ENCODE assay signal across 15 cellular contexts in the genomic region with DNA sequence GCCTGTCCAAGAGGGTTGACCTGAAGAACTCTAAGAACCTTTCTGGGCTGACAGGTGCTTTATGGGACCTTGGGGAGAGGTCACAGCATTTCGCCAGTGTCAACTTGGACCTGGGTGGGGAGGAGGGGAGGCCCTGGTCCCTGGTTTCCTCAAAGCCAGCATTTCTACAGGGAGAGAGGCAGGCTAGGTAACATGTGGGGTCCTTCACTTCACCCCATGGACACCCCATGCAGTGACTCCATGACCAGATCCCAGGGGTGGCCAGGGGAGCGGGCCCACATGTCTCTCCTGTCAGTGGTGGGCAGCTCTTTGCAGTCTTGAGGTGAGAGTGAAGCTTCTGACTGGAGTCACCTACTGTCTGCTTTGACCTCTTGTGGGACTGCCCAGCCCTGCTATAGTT. TPM values are rescaled to one million over a fixed set of nuclear protein-coding genes. Genes with fewer than 3 reads are reported as not detected.
DNase-seq lines count a peak whose midpoint lies in the region; ATAC-seq and TF ChIP-seq lines count a peak whose summit lies in the region.
"Had no signal": no experiment of that assay in that cellular context is flagged by ENCODE, and none has a peak within 500 bp of the region (broad histone marks: within the 10 kb centered on the region; RNA-seq: fewer than 3 reads in every experiment).

No MANE protein-coding gene starts in this region.

- H3K27ac Mint-ChIP-seq in activated naive CD8-positive, alpha-beta T cell treated with anti-CD3 and anti-CD28 coated beads, Interleukin-2, amount 10 ng/mL, durations not matched to agents 7 days and 5 days, result no peak overlapping the region
- no peak overlapping the region for H3K27ac Mint-ChIP-seq in activated naive CD8-positive, alpha-beta T cell treated with anti-CD3 and anti-CD28 coated beads, Interleukin-2, amount 50 U/mL, for 24 hours
- peak overlapping the region in 3 of 5 experiments; percentile 72 to 90 (median 77) for H3K27ac Mint-ChIP-seq in brain
- H3K27ac Mint-ChIP-seq in activated T-cell treated with anti-CD3 and anti-CD28 coated beads, Interleukin-2, amount 50 U/mL, for 72 hours, result no peak overlapping the region
- no peak overlapping the region for H3K27ac Mint-ChIP-seq in activated CD4-positive, alpha-beta T cell treated with anti-CD3 and anti-CD28 coated beads, Interleukin-2, amount 10 ng/mL, durations not matched to agents 7 days and 5 days

- no peak overlapping the region for H2BK15ac ChIP-seq in neuronal stem cell (ENCODE audit: low read length)

- H3K9me3 Mint-ChIP-seq in activated naive CD8-positive, alpha-beta T cell treated with anti-CD3 and anti-CD28 coated beads, Interleukin-2, amount 10 ng/mL, durations not matched to agents 7 days and 5 days, result peaks cover 2% of the 10 kb centered on the region
- no peaks in the 10 kb centered on the region for H3K9me3 Mint-ChIP-seq in activated naive CD8-positive, alpha-beta T cell treated with anti-CD3 and anti-CD28 coated beads, Interleukin-2, amount 50 U/mL, for 24 hours
- H3K9me3 Mint-ChIP-seq in brain, result peaks cover 5 to 16% (median 13%) of the 10 kb centered on the region in 5 experiments
- H3K9me3 Mint-ChIP-seq in activated T-cell treated with anti-CD3 and anti-CD28 coated beads, Interleukin-2, amount 50 U/mL, for 72 hours, result peaks cover 0 to 2% of the 10 kb centered on the region in 2 donors
- peaks cover 4% of the 10 kb centered on the region for H3K9me3 Mint-ChIP-seq in activated CD4-positive, alpha-beta T cell treated with anti-CD3 and anti-CD28 coated beads, Interleukin-2, amount 10 ng/mL, durations not matched to agents 7 days and 5 days

- H3K36me3 ChIP-seq in neuronal stem cell (replicated peaks in 1 of 2; ENCODE audit: control insufficient read depth in 2 of 2, insufficient read depth in 2 of 2, low read length in 2 of 2), result no peaks in the 10 kb centered on the region
- H3K36me3 ChIP-seq: BLaER1 had no signal

- H3K4ac ChIP-seq in neuronal stem cell (ENCODE audit: low read length), result no peak overlapping the region

- H3K14ac ChIP-seq in neuronal stem cell (ENCODE audit: low read length), result no peak overlapping the region

- peak; percentile 7 for DNase-seq in activated naive CD8-positive, alpha-beta T cell treated with anti-CD3 and anti-CD28 coated beads, Interleukin-2, amount 10 ng/mL, durations not matched to agents 7 days and 5 days
- no peak for DNase-seq in activated naive CD8-positive, alpha-beta T cell treated with anti-CD3 and anti-CD28 coated beads, Interleukin-2, amount 50 U/mL, for 24 hours
- DNase-seq in mesenteric fat pad (ENCODE audit: low spot score) (peak; percentile 14), neuronal stem cell (ENCODE audit: low spot score) (no peak)
- DNase-seq in activated T-cell treated with anti-CD3 and anti-CD28 coated beads, Interleukin-2, amount 50 U/mL, for 72 hours, result no peak
- no peak for DNase-seq in activated CD4-positive, alpha-beta T cell treated with anti-CD3 and anti-CD28 coated beads, Interleukin-2, amount 10 ng/mL, durations not matched to agents 7 days and 5 days
- DNase-seq: CD4-positive, CD25-positive, alpha-beta regulatory T cell; KBM-7; MV-4-11; NCI-H1105; NCI-H1436 treated with DMSO at 0.1 percent for 48 hours; NCI-H187 treated with DMSO at 0.1 percent for 48 hours; NCI-H774 had no signal

- H3K18ac ChIP-seq in neuronal stem cell (ENCODE audit: low read length), result no peak overlapping the region

- H3K36me3 Mint-ChIP-seq in activated naive CD8-positive, alpha-beta T cell treated with anti-CD3 and anti-CD28 coated beads, Interleukin-2, amount 10 ng/mL, durations not matched to agents 7 days and 5 days, result peaks cover 5% of the 10 kb centered on the region
- peaks cover 3% of the 10 kb centered on the region for H3K36me3 Mint-ChIP-seq in activated naive CD8-positive, alpha-beta T cell treated with anti-CD3 and anti-CD28 coated beads, Interleukin-2, amount 50 U/mL, for 24 hours (ENCODE audit: low read depth)
- H3K36me3 Mint-ChIP-seq in brain, result no peaks in the 10 kb centered on the region
- H3K36me3 Mint-ChIP-seq in activated T-cell treated with anti-CD3 and anti-CD28 coated beads, Interleukin-2, amount 50 U/mL, for 72 hours (ENCODE audit: insufficient read depth in 2 of 2), result peaks cover 0 to 10% of the 10 kb centered on the region in 2 donors
- no peaks in the 10 kb centered on the region for H3K36me3 Mint-ChIP-seq in activated CD4-positive, alpha-beta T cell treated with anti-CD3 and anti-CD28 coated beads, Interleukin-2, amount 10 ng/mL, durations not matched to agents 7 days and 5 days (ENCODE audit: low read depth)
- H3K36me3 Mint-ChIP-seq: CD4-positive, CD25-positive, alpha-beta regulatory T cell had no signal

- H2BK120ac ChIP-seq in neuronal stem cell (ENCODE audit: low read depth, low read length), result no peak overlapping the region

- no peak overlapping the region for H2BK5ac ChIP-seq in neuronal stem cell (ENCODE audit: low read length)

- CTCF ChIA-PET in activated CD4-positive, alpha-beta T cell treated with anti-CD3 and anti-CD28 coated beads, Interleukin-2, amount 10 ng/mL, durations not matched to agents 7 days and 5 days (lab: Charles Lee), result no interaction called here

- WGBS in neuronal stem cell (ENCODE audit: extremely low coverage in 2 of 2, insufficient read length in 2 of 2, insufficient replicate concordance in 1 of 2), 2 donors, result no CpG with 5 or more reads among the region's 2 CpGs

- no peaks in the 10 kb centered on the region for H3K9me3 ChIP-seq in neuronal stem cell (replicated peaks in 1 of 2; ENCODE audit: control insufficient read depth in 2 of 2, insufficient read depth in 1 of 2, low read depth in 1 of 2, low read length in 2 of 2)

- H3K4me1 ChIP-seq in neuronal stem cell (ENCODE audit: control insufficient read depth in 2 of 2, insufficient read depth in 1 of 2, low read depth in 1 of 2, low read length in 2 of 2), result no peaks in the 10 kb centered on the region
- H3K4me1 ChIP-seq: BLaER1 had no signal

- no peak overlapping the region for H2BK12ac ChIP-seq in neuronal stem cell (ENCODE audit: low read length)

- no peak overlapping the region for H3K4me3 ChIP-seq in neuronal stem cell (ENCODE audit: low read length in 2 of 2)
- H3K4me3 ChIP-seq: BLaER1 had no signal

- H3K79me1 ChIP-seq in neuronal stem cell (ENCODE audit: low read depth, low read length), result no peaks in the 10 kb centered on the region

- no peak overlapping the region for H4K8ac ChIP-seq in neuronal stem cell (ENCODE audit: low read depth, low read length)

- POLR2A ChIA-PET in activated naive CD8-positive, alpha-beta T cell treated with anti-CD3 and anti-CD28 coated beads, Interleukin-2, amount 10 ng/mL, durations not matched to agents 7 days and 5 days (lab: Charles Lee), result no interaction called here
- POLR2A ChIA-PET in activated CD4-positive, alpha-beta T cell treated with anti-CD3 and anti-CD28 coated beads, Interleukin-2, amount 10 ng/mL, durations not matched to agents 7 days and 5 days (lab: Charles Lee), result no interaction called here

- H3K4me1 Mint-ChIP-seq in activated naive CD8-positive, alpha-beta T cell treated with anti-CD3 and anti-CD28 coated beads, Interleukin-2, amount 10 ng/mL, durations not matched to agents 7 days and 5 days, result peaks cover 1% of the 10 kb centered on the region
- no peaks in the 10 kb centered on the region for H3K4me1 Mint-ChIP-seq in activated naive CD8-positive, alpha-beta T cell treated with anti-CD3 and anti-CD28 coated beads, Interleukin-2, amount 50 U/mL, for 24 hours
- H3K4me1 Mint-ChIP-seq in brain, result peaks cover 4% of the 10 kb centered on the region
- no peaks in the 10 kb centered on the region for H3K4me1 Mint-ChIP-seq in activated T-cell treated with anti-CD3 and anti-CD28 coated beads, Interleukin-2, amount 50 U/mL, for 72 hours (ENCODE audit: low read depth)
- no peaks in the 10 kb centered on the region for H3K4me1 Mint-ChIP-seq in activated CD4-positive, alpha-beta T cell treated with anti-CD3 and anti-CD28 coated beads, Interleukin-2, amount 10 ng/mL, durations not matched to agents 7 days and 5 days
- H3K4me1 Mint-ChIP-seq: CD4-positive, CD25-positive, alpha-beta regulatory T cell had no signal

- H2AK5ac ChIP-seq in neuronal stem cell (ENCODE audit: low read depth, low read length), result no peak overlapping the region

- H3K27me3 ChIP-seq in neuronal stem cell (ENCODE audit: control insufficient read depth in 3 of 3, insufficient read depth in 3 of 3, low read depth in 1 of 3, low read length in 3 of 3), result no peaks in the 10 kb centered on the region
- H3K27me3 ChIP-seq: BLaER1 had no signal

- no peak overlapping the region for H4K91ac ChIP-seq in neuronal stem cell (ENCODE audit: low read depth, low read length, poor library complexity)

- no peak overlapping the region for H3K9ac ChIP-seq in neuronal stem cell (ENCODE audit: low read depth, low read length, poor library complexity)
- H3K9ac ChIP-seq: BLaER1 had no signal

- peaks cover 6% of the 10 kb centered on the region for H3K27me3 Mint-ChIP-seq in activated naive CD8-positive, alpha-beta T cell treated with anti-CD3 and anti-CD28 coated beads, Interleukin-2, amount 10 ng/mL, durations not matched to agents 7 days and 5 days
- no peaks in the 10 kb centered on the region for H3K27me3 Mint-ChIP-seq in activated naive CD8-positive, alpha-beta T cell treated with anti-CD3 and anti-CD28 coated beads, Interleukin-2, amount 50 U/mL, for 24 hours
- H3K27me3 Mint-ChIP-seq in brain, result peaks cover 12% of the 10 kb centered on the region
- no peaks in the 10 kb centered on the region for H3K27me3 Mint-ChIP-seq in activated T-cell treated with anti-CD3 and anti-CD28 coated beads, Interleukin-2, amount 50 U/mL, for 72 hours (ENCODE audit: low read depth)
- H3K27me3 Mint-ChIP-seq in activated CD4-positive, alpha-beta T cell treated with anti-CD3 and anti-CD28 coated beads, Interleukin-2, amount 10 ng/mL, durations not matched to agents 7 days and 5 days, result peaks cover 4% of the 10 kb centered on the region

- H2AFZ ChIP-seq in neuronal stem cell (ENCODE audit: low read length), result no peak overlapping the region

- no peak overlapping the region for H3K4me2 ChIP-seq in neuronal stem cell (ENCODE audit: insufficient read depth, low read length, poor library complexity, severe bottlenecking)
- H3K4me2 ChIP-seq: BLaER1 had no signal

- H3K4me3 Mint-ChIP-seq in activated naive CD8-positive, alpha-beta T cell treated with anti-CD3 and anti-CD28 coated beads, Interleukin-2, amount 10 ng/mL, durations not matched to agents 7 days and 5 days, result no peak overlapping the region
- no peak overlapping the region for H3K4me3 Mint-ChIP-seq in activated naive CD8-positive, alpha-beta T cell treated with anti-CD3 and anti-CD28 coated beads, Interleukin-2, amount 50 U/mL, for 24 hours
- H3K4me3 Mint-ChIP-seq in brain, result no peak overlapping the region
- no peak overlapping the region for H3K4me3 Mint-ChIP-seq in activated T-cell treated with anti-CD3 and anti-CD28 coated beads, Interleukin-2, amount 50 U/mL, for 72 hours
- H3K4me3 Mint-ChIP-seq in activated CD4-positive, alpha-beta T cell treated with anti-CD3 and anti-CD28 coated beads, Interleukin-2, amount 10 ng/mL, durations not matched to agents 7 days and 5 days, result no peak overlapping the region
- H3K4me3 Mint-ChIP-seq: CD4-positive, CD25-positive, alpha-beta regulatory T cell had no signal

- no peak for TF ChIP-seq CTCF in brain (conservative IDR thresholded peaks at IDR 0.05)

- no peak overlapping the region for H3K27ac ChIP-seq in neuronal stem cell (replicated peaks; ENCODE audit: low read length)
- H3K27ac ChIP-seq: BLaER1 had no signal

- H3K23ac ChIP-seq in neuronal stem cell (ENCODE audit: low read depth, low read length, poor library complexity), result no peak overlapping the region

- ATAC-seq in activated naive CD8-positive, alpha-beta T cell treated with anti-CD3 and anti-CD28 coated beads, Interleukin-2, amount 10 ng/mL, durations not matched to agents 7 days and 5 days (ENCODE audit: low read depth), result no peak
- ATAC-seq in activated naive CD8-positive, alpha-beta T cell treated with anti-CD3 and anti-CD28 coated beads, Interleukin-2, amount 50 U/mL, for 24 hours, result no peak
- ATAC-seq in activated T-cell treated with anti-CD3 and anti-CD28 coated beads, Interleukin-2, amount 50 U/mL, for 72 hours (replicated peaks in 1 of 2), result no peak

RNA-seq across cellular contexts. Expression of gene GOLGA6L10, which starts 35.8 kb away (rescaled TPM):
- total RNA-seq in activated naive CD8-positive, alpha-beta T cell treated with anti-CD3 and anti-CD28 coated beads, Interleukin-2, amount 10 ng/mL, durations not matched to agents 7 days and 5 days, result 1 to 10 TPM; 4.2 TPM
- 0.85 TPM for polyA plus RNA-seq in brain (ENCODE audit: insufficient read depth, low read depth, low replicate concordance)
- total RNA-seq in mesenteric fat pad, result 0.77 TPM
- total RNA-seq in activated T-cell treated with anti-CD3 and anti-CD28 coated beads, Interleukin-2, amount 50 U/mL, for 72 hours, result 1 to 10 TPM; 2.5 to 2.6 TPM
- polyA plus RNA-seq in neuronal stem cell (2013, experiment 1 of 2), result 1.7 TPM
- 1.6 TPM for polyA plus RNA-seq in neuronal stem cell (2013, experiment 2 of 2)
- under 1 TPM; 0.54 to 0.97 TPM for total RNA-seq in activated CD4-positive, alpha-beta T cell treated with anti-CD3 and anti-CD28 coated beads, Interleukin-2, amount 10 ng/mL, durations not matched to agents 7 days and 5 days

RNA-seq across cellular contexts. Expression of gene SAXO2, which starts 50.8 kb away (rescaled TPM):
- 1 to 10 TPM; 1.3 to 1.6 TPM for total RNA-seq in activated naive CD8-positive, alpha-beta T cell treated with anti-CD3 and anti-CD28 coated beads, Interleukin-2, amount 10 ng/mL, durations not matched to agents 7 days and 5 days
- 3.0 TPM for polyA plus RNA-seq in brain (ENCODE audit: insufficient read depth, low read depth, low replicate concordance)
- 4.0 TPM for total RNA-seq in mesenteric fat pad
- 1 to 10 TPM; 1.1 to 1.2 TPM for total RNA-seq in activated T-cell treated with anti-CD3 and anti-CD28 coated beads, Interleukin-2, amount 50 U/mL, for 72 hours
- 4.6 TPM for polyA plus RNA-seq in neuronal stem cell (2013, experiment 1 of 2)
- 4.8 TPM for polyA plus RNA-seq in neuronal stem cell (2013, experiment 2 of 2)
- 10 to 100 TPM; 13.9 to 14.3 TPM for total RNA-seq in activated CD4-positive, alpha-beta T cell treated with anti-CD3 and anti-CD28 coated beads, Interleukin-2, amount 10 ng/mL, durations not matched to agents 7 days and 5 days
- total RNA-seq: CD4-positive, CD25-positive, alpha-beta regulatory T cell had no signal

RNA-seq across cellular contexts. Expression of gene EFL1, which starts 50.9 kb away (rescaled TPM):
- 10 to 100 TPM; 24.2 to 26.4 TPM for total RNA-seq in activated naive CD8-positive, alpha-beta T cell treated with anti-CD3 and anti-CD28 coated beads, Interleukin-2, amount 10 ng/mL, durations not matched to agents 7 days and 5 days
- polyA plus RNA-seq in brain (ENCODE audit: insufficient read depth, low read depth, low replicate concordance), result 17.7 TPM
- 21.6 TPM for total RNA-seq in mesenteric fat pad
- total RNA-seq in activated T-cell treated with anti-CD3 and anti-CD28 coated beads, Interleukin-2, amount 50 U/mL, for 72 hours, result 10 to 100 TPM; 26.7 to 26.9 TPM
- 17.9 TPM for polyA plus RNA-seq in neuronal stem cell (2013, experiment 1 of 2)
- polyA plus RNA-seq in neuronal stem cell (2013, experiment 2 of 2), result 21.2 TPM
- 10 to 100 TPM; 28.4 to 31.6 TPM for total RNA-seq in activated CD4-positive, alpha-beta T cell treated with anti-CD3 and anti-CD28 coated beads, Interleukin-2, amount 10 ng/mL, durations not matched to agents 7 days and 5 days

Comparison
In these comparisons a context has a peak if more than half of its experiments do, and no peak if none do; other contexts are left out.
1. DNase-seq: peak in activated naive CD8-positive, alpha-beta T cell treated with anti-CD3 and anti-CD28 coated beads, Interleukin-2, amount 10 ng/mL, durations not matched to agents 7 days and 5 days (single experiment) and mesenteric fat pad (single experiment); none in activated naive CD8-positive, alpha-beta T cell treated with anti-CD3 and anti-CD28 coated beads, Interleukin-2, amount 50 U/mL, for 24 hours (single experiment), activated T-cell treated with anti-CD3 and anti-CD28 coated beads, Interleukin-2, amount 50 U/mL, for 72 hours (0 of 2), neuronal stem cell (single experiment) and activated CD4-positive, alpha-beta T cell treated with anti-CD3 and anti-CD28 coated beads, Interleukin-2, amount 10 ng/mL, durations not matched to agents 7 days and 5 days (single experiment).
2. H3K27ac Mint-ChIP-seq: peak in brain (3 of 5); none in activated naive CD8-positive, alpha-beta T cell treated with anti-CD3 and anti-CD28 coated beads, Interleukin-2, amount 10 ng/mL, durations not matched to agents 7 days and 5 days (single experiment), activated naive CD8-positive, alpha-beta T cell treated with anti-CD3 and anti-CD28 coated beads, Interleukin-2, amount 50 U/mL, for 24 hours (single experiment), activated T-cell treated with anti-CD3 and anti-CD28 coated beads, Interleukin-2, amount 50 U/mL, for 72 hours (single experiment) and activated CD4-positive, alpha-beta T cell treated with anti-CD3 and anti-CD28 coated beads, Interleukin-2, amount 10 ng/mL, durations not matched to agents 7 days and 5 days (single experiment).